In genomic region chr4:2193321-2193720, GRCh38 we compare ENCODE assay signal across 16 cellular contexts.
"Had no signal": no experiment of that assay in that cellular context is flagged by ENCODE, and none has a peak within 500 bp of the region (broad histone marks: within the 10 kb centered on the region; RNA-seq: fewer than 3 reads in every experiment).

No MANE protein-coding gene starts in this region.

- H3K9me3 ChIP-seq: esophagus muscularis mucosa, gastroesophageal sphincter, left lung, lower lobe of right lung had no signal

- ATAC-seq: foreskin keratinocyte, gastroesophageal sphincter, heart left ventricle, left cardiac atrium, left lung, left ventricle myocardium superior, lower lobe of right lung had no signal

- H3K4me3 ChIP-seq: coronary artery, dorsolateral prefrontal cortex, esophagus muscularis mucosa, gastroesophageal sphincter, heart left ventricle, left lung, lower lobe of right lung had no signal

- H3K4me1 ChIP-seq: esophagus muscularis mucosa, foreskin keratinocyte, gastroesophageal sphincter, heart left ventricle, left lung, lower lobe of right lung had no signal

- H3K27ac ChIP-seq: coronary artery, dorsolateral prefrontal cortex, esophagus muscularis mucosa, foreskin keratinocyte, gastroesophageal sphincter, heart left ventricle, left lung, lower lobe of right lung had no signal

- H3K36me3 ChIP-seq: lower lobe of right lung had no signal

- DNase-seq: dermis blood vessel endothelial cell; dorsolateral prefrontal cortex; effector CD4-positive, alpha-beta T cell; effector memory CD4-positive, alpha-beta T cell; foreskin keratinocyte; heart left ventricle; hippocampal formation; left cardiac atrium; left lung; left ventricle myocardium superior; lower lobe of right lung; mesendoderm; midbrain had no signal

- H3K27me3 ChIP-seq: dorsolateral prefrontal cortex, esophagus muscularis mucosa, foreskin keratinocyte, gastroesophageal sphincter, heart left ventricle, left lung had no signal
